Comparison of ENCODE assay signal across 8 cellular contexts in genomic region chr11:58578136-58578634, GRCh38. TPM values are rescaled to one million over a fixed set of nuclear protein-coding genes. Genes with fewer than 3 reads are reported as not detected.
DNase-seq lines count a peak whose midpoint lies in the region; ATAC-seq, FAIRE-seq and TF ChIP-seq lines count a peak whose summit lies in the region.

No MANE protein-coding gene starts in this region.

- H3K4me1 ChIP-seq in BE2C (no peaks in the 10 kb centered on the region), skeletal muscle satellite cell (ENCODE audit: control insufficient read depth, insufficient read depth, low read length) (peaks cover 53% of the 10 kb centered on the region)

- H3K9me3 ChIP-seq in BE2C (no peaks in the 10 kb centered on the region), WERI-Rb-1 (ENCODE audit: severe bottlenecking) (no peaks in the 10 kb centered on the region), iPS-18c (ENCODE audit: control insufficient read depth, insufficient read depth, low read length) (no peaks in the 10 kb centered on the region), skeletal muscle satellite cell (replicated peaks; ENCODE audit: low read length) (no peaks in the 10 kb centered on the region)

- H3K4me2 ChIP-seq in skeletal muscle satellite cell (ENCODE audit: low read length): peak overlapping the region; percentile 90

- FAIRE-seq in bronchial epithelial cell (lab: Jason Lieb, UNC): peak; percentile 95

- H3K27ac ChIP-seq in WERI-Rb-1: peak overlapping the region; percentile 100

- no peak for ATAC-seq in HG03175 (IDR thresholded peaks at IDR 0.05; ENCODE audit: unreplicated experiment)

- peak overlapping the region; percentile 90 for H3K4me3 ChIP-seq in BE2C (ENCODE audit: low read depth, low read length)
- H3K4me3 ChIP-seq in HFF-Myc (replicated peaks; ENCODE audit: low read depth, low read length): peak overlapping the region; percentile 92
- H3K4me3 ChIP-seq in WERI-Rb-1 (ENCODE audit: low read depth, low read length): peak overlapping the region; percentile 95
- peak overlapping the region; percentile 99 for H3K4me3 ChIP-seq in bronchial epithelial cell (ENCODE audit: low read depth, low read length)
- peak overlapping the region; percentile 99 for H3K4me3 ChIP-seq in iPS-18c (ENCODE audit: insufficient read depth, low read depth, low read length)
- peak overlapping the region; percentile 90 for H3K4me3 ChIP-seq in skeletal muscle satellite cell (ENCODE audit: low read length)

- H3K27me3 ChIP-seq in BE2C (no peaks in the 10 kb centered on the region), WERI-Rb-1 (ENCODE audit: insufficient read depth, low read depth, severe bottlenecking) (no peaks in the 10 kb centered on the region), bronchial epithelial cell (ENCODE audit: control insufficient read depth, insufficient read depth, low read length) (no peaks in the 10 kb centered on the region), skeletal muscle satellite cell (ENCODE audit: control insufficient read depth, insufficient read depth, low read length) (no peaks in the 10 kb centered on the region)

- H3K36me3 ChIP-seq in BE2C: peaks cover 3% of the 10 kb centered on the region; the same call in 1 of the 2 replicates
- peaks cover 31% of the 10 kb centered on the region for H3K36me3 ChIP-seq in WERI-Rb-1
- H3K36me3 ChIP-seq in bronchial epithelial cell (ENCODE audit: control insufficient read depth, insufficient read depth, low read length): no peaks in the 10 kb centered on the region
- H3K36me3 ChIP-seq in skeletal muscle satellite cell (ENCODE audit: insufficient read depth, low read length): no peaks in the 10 kb centered on the region

- H3K9ac ChIP-seq in skeletal muscle satellite cell (ENCODE audit: low read depth, low read length): peak overlapping the region; percentile 97

- DNase-seq in BE2C (peak; percentile 81), HFF-Myc (ENCODE audit: extremely low read depth, low read depth) (peak; percentile 95), NCI-H2196 treated with DMSO at 0.1 percent for 48 hours (lab: John Stamatoyannopoulos, UW; ENCODE audit: unreplicated experiment) (peak; percentile 98), WERI-Rb-1 (peak; percentile 94), bronchial epithelial cell (ENCODE audit: low read depth) (peak; percentile 97)

- TF ChIP-seq CTCF in BE2C (IDR thresholded peaks at IDR 0.05; ENCODE audit: low read depth, low read length): no peak
- TF ChIP-seq CTCF in HFF-Myc (IDR thresholded peaks at IDR 0.05; ENCODE audit: low read depth, low read length, missing control alignments): no peak
- TF ChIP-seq CTCF in WERI-Rb-1 (IDR thresholded peaks at IDR 0.05; ENCODE audit: low read depth, low read length): no peak
- TF ChIP-seq CTCF in bronchial epithelial cell (IDR thresholded peaks at IDR 0.05; ENCODE audit: insufficient read depth, low read length, severe bottlenecking): no peak

RNA-seq across cellular contexts. Expression of gene ZFP91, which starts 0.7 kb away (rescaled TPM):
- polyA plus RNA-seq in BE2C (2012; ENCODE audit: insufficient read depth, insufficient read length, low read depth): 19.7 TPM
- 48.6 and 49.5 TPM in 2 replicates for total RNA-seq in bronchial epithelial cell
- total RNA-seq in skeletal muscle satellite cell (2012; rRNA removed): 40.6 and 45.1 TPM in 2 replicates

RNA-seq across cellular contexts. Expression of gene LPXN, which starts 2.5 kb away (rescaled TPM):
- polyA plus RNA-seq in BE2C (2012; ENCODE audit: insufficient read depth, insufficient read length, low read depth): 2.9 TPM
- total RNA-seq in bronchial epithelial cell: 1.6 and 1.7 TPM in 2 replicates
- 31.9 and 44.1 TPM in 2 replicates for total RNA-seq in skeletal muscle satellite cell (2012; rRNA removed)

RNA-seq across cellular contexts. Expression of gene CNTF, which starts 44.3 kb away (rescaled TPM):
- 1.0 TPM for polyA plus RNA-seq in BE2C (2012; ENCODE audit: insufficient read depth, insufficient read length, low read depth)
- total RNA-seq in bronchial epithelial cell: 2.0 and 2.4 TPM in 2 replicates
- total RNA-seq in skeletal muscle satellite cell (2012; rRNA removed): 2.3 and 2.6 TPM in 2 replicates
